9 cellular contexts compared by ENCODE assay signal in genomic region chr9:105425817-105426433, GRCh38. TPM values are rescaled to one million over a fixed set of nuclear protein-coding genes. Genes with fewer than 3 reads are reported as not detected.
DNase-seq lines count a peak whose midpoint lies in the region; ATAC-seq lines count a peak whose summit lies in the region.
"Had no signal": no experiment of that assay in that cellular context is flagged by ENCODE, and none has a peak within 500 bp of the region (broad histone marks: within the 10 kb centered on the region; RNA-seq: fewer than 3 reads in every experiment).

No MANE protein-coding gene starts in this region.

- no peaks in the 10 kb centered on the region for H3K36me3 Mint-ChIP-seq in stimulated activated effector memory CD8-positive, alpha-beta T cell treated with anti-CD3 and anti-CD28 coated beads, Interleukin-12 subunit alpha, Interleukin-12 subunit beta, amount 100 ng/mL, for 72 hours
- H3K36me3 Mint-ChIP-seq: IgD-negative memory B cell had no signal

- no peaks in the 10 kb centered on the region for H3K4me1 Mint-ChIP-seq in stimulated activated effector memory CD8-positive, alpha-beta T cell treated with anti-CD3 and anti-CD28 coated beads, Interleukin-12 subunit alpha, Interleukin-12 subunit beta, amount 100 ng/mL, for 72 hours

- H3K27ac Mint-ChIP-seq in stimulated activated effector memory CD8-positive, alpha-beta T cell treated with anti-CD3 and anti-CD28 coated beads, Interleukin-12 subunit alpha, Interleukin-12 subunit beta, amount 100 ng/mL, for 72 hours: no peak overlapping the region
- H3K27ac Mint-ChIP-seq: IgD-negative memory B cell had no signal

- no peak overlapping the region for H3K4me3 Mint-ChIP-seq in stimulated activated effector memory CD8-positive, alpha-beta T cell treated with anti-CD3 and anti-CD28 coated beads, Interleukin-12 subunit alpha, Interleukin-12 subunit beta, amount 100 ng/mL, for 72 hours
- H3K4me3 Mint-ChIP-seq: IgD-negative memory B cell had no signal

- ATAC-seq in GM21529 (IDR thresholded peaks at IDR 0.05; ENCODE audit: unreplicated experiment): peak; percentile 61
- ATAC-seq in stimulated activated effector memory CD8-positive, alpha-beta T cell treated with anti-CD3 and anti-CD28 coated beads, Interleukin-12 subunit alpha, Interleukin-12 subunit beta, amount 100 ng/mL, for 72 hours: no peak

- DNase-seq in COR-L47 (lab: John Stamatoyannopoulos, UW): peak; percentile 12
- peak; percentile 10 for DNase-seq in NCI-H2227 (lab: John Stamatoyannopoulos, UW; ENCODE audit: unreplicated experiment)
- peak; percentile 11 for DNase-seq in fibroblast of gingiva (ENCODE audit: low read depth)
- no peak for DNase-seq in stimulated activated effector memory CD8-positive, alpha-beta T cell treated with anti-CD3 and anti-CD28 coated beads, Interleukin-12 subunit alpha, Interleukin-12 subunit beta, amount 100 ng/mL, for 72 hours (ENCODE audit: low spot score in 2 of 2)
- no peak for DNase-seq in C1 segment of cervical spinal cord (lab: John Stamatoyannopoulos, UW)
- no peak for DNase-seq in mesenteric fat pad (ENCODE audit: low spot score)
- DNase-seq in amygdala (lab: John Stamatoyannopoulos, UW): no peak

- no peaks in the 10 kb centered on the region for H3K9me3 Mint-ChIP-seq in stimulated activated effector memory CD8-positive, alpha-beta T cell treated with anti-CD3 and anti-CD28 coated beads, Interleukin-12 subunit alpha, Interleukin-12 subunit beta, amount 100 ng/mL, for 72 hours
- H3K9me3 Mint-ChIP-seq: IgD-negative memory B cell had no signal

RNA-seq across cellular contexts. Expression of gene FSD1L, which starts 21.9 kb away (rescaled TPM):
- 5.1 TPM for total RNA-seq in mesenteric fat pad

Comparison
In these comparisons a context has a peak if more than half of its experiments do, and no peak if none do; other contexts are left out.
1. DNase-seq: peak in COR-L47 (single experiment), NCI-H2227 (single experiment) and fibroblast of gingiva (single experiment); none in stimulated activated effector memory CD8-positive, alpha-beta T cell treated with anti-CD3 and anti-CD28 coated beads, Interleukin-12 subunit alpha, Interleukin-12 subunit beta, amount 100 ng/mL, for 72 hours (0 of 2), C1 segment of cervical spinal cord (0 of 14), mesenteric fat pad (single experiment) and amygdala (0 of 56).